In genomic region chr20:1648101-1648500, GRCh38 we compare ENCODE assay signal across 1 cellular context.
A peak's percentile ranks its signal among the peaks of the same experiment; 100 is the strongest.
TF ChIP-seq lines count a peak whose summit lies in the region.

No MANE protein-coding gene starts in this region.

TF ChIP-seq in GM12878, 131 proteins besides CTCF, POLR2A, EP300 and RAD21:
- TF ChIP-seq FOXM1 (IDR thresholded peaks at IDR 0.05; ENCODE audit: low read depth, low read length), result no peak
- TF ChIP-seq ESRRA (IDR thresholded peaks at IDR 0.05; ENCODE audit: low read length), result no peak
- TF ChIP-seq ZNF384 (IDR thresholded peaks at IDR 0.05; ENCODE audit: borderline replicate concordance, low read depth, low read length), result no peak
- TF ChIP-seq TCF7 (IDR thresholded peaks at IDR 0.05; ENCODE audit: borderline replicate concordance), result no peak
- TF ChIP-seq IKZF1 (conservative IDR thresholded peaks at IDR 0.05), result no peak
- TF ChIP-seq, protein P1, sequence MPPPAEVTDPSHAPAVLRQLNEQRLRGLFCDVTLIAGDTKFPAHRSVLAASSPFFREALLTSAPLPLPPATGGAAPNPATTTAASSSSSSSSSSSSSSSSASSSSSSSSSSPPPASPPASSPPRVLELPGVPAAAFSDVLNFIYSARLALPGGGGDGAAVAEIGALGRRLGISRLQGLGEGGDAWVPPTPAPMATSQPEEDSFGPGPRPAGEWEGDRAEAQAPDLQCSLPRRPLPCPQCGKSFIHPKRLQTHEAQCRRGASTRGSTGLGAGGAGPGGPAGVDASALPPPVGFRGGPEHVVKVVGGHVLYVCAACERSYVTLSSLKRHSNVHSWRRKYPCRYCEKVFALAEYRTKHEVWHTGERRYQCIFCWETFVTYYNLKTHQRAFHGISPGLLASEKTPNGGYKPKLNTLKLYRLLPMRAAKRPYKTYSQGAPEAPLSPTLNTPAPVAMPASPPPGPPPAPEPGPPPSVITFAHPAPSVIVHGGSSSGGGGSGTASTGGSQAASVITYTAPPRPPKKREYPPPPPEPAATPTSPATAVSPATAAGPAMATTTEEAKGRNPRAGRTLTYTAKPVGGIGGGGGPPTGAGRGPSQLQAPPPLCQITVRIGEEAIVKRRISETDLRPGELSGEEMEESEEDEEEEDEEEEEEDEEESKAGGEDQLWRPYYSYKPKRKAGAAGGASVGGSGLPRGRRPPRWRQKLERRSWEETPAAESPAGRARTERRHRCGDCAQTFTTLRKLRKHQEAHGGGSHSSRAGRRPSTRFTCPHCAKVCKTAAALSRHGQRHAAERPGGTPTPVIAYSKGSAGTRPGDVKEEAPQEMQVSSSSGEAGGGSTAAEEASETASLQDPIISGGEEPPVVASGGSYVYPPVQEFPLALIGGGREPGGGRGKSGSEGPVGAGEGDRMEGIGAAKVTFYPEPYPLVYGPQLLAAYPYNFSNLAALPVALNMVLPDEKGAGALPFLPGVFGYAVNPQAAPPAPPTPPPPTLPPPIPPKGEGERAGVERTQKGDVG (CRISPR knock-in tag; IDR thresholded peaks at IDR 0.05), result no peak
- peak; percentile 47; the same call in 1 of the 2 replicates for TF ChIP-seq JUNB (IDR thresholded peaks at IDR 0.05)
- no peak for TF ChIP-seq GATAD2B (conservative IDR thresholded peaks at IDR 0.05; ENCODE audit: low read depth)
- no peak for TF ChIP-seq CHD4 (IDR thresholded peaks at IDR 0.05)
- TF ChIP-seq, protein P2, sequence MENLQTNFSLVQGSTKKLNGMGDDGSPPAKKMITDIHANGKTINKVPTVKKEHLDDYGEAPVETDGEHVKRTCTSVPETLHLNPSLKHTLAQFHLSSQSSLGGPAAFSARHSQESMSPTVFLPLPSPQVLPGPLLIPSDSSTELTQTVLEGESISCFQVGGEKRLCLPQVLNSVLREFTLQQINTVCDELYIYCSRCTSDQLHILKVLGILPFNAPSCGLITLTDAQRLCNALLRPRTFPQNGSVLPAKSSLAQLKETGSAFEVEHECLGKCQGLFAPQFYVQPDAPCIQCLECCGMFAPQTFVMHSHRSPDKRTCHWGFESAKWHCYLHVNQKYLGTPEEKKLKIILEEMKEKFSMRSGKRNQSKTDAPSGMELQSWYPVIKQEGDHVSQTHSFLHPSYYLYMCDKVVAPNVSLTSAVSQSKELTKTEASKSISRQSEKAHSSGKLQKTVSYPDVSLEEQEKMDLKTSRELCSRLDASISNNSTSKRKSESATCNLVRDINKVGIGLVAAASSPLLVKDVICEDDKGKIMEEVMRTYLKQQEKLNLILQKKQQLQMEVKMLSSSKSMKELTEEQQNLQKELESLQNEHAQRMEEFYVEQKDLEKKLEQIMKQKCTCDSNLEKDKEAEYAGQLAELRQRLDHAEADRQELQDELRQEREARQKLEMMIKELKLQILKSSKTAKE (IDR thresholded peaks at IDR 0.05; ENCODE audit: low read depth, poor library complexity, severe bottlenecking), result no peak
- no peak for TF ChIP-seq ETV6 (conservative IDR thresholded peaks at IDR 0.05 in 1 of 2, IDR thresholded peaks at IDR 0.05 in 1 of 2; ENCODE audit: borderline replicate concordance in 1 of 2, low read depth in 1 of 2)
- TF ChIP-seq ATF2 (IDR thresholded peaks at IDR 0.05; ENCODE audit: low read length), result no peak
- TF ChIP-seq RUNX3 (IDR thresholded peaks at IDR 0.05; ENCODE audit: low read length), result peak; percentile 35; the same call in 1 of the 2 replicates
- no peak for TF ChIP-seq RBBP5 (conservative IDR thresholded peaks at IDR 0.05)
- TF ChIP-seq NFIC (IDR thresholded peaks at IDR 0.05; ENCODE audit: low read depth, low read length), result no peak
- TF ChIP-seq CHD1 (IDR thresholded peaks at IDR 0.05; ENCODE audit: low read depth, low read length), result no peak
- TF ChIP-seq FOS (IDR thresholded peaks at IDR 0.05; ENCODE audit: borderline replicate concordance, extremely low read depth, insufficient read length), result no peak
